Comparison of ENCODE assay signal across 16 cellular contexts in genomic region chr9:97840521-97840920, GRCh38. TPM values are rescaled to one million over a fixed set of nuclear protein-coding genes. Genes with fewer than 3 reads are reported as not detected.
DNase-seq lines count a peak whose midpoint lies in the region; ATAC-seq and TF ChIP-seq lines count a peak whose summit lies in the region.
"Had no signal": no experiment of that assay in that cellular context is flagged by ENCODE, and none has a peak within 500 bp of the region (broad histone marks: within the 10 kb centered on the region; RNA-seq: fewer than 3 reads in every experiment).

No MANE protein-coding gene starts in this region.

- no peak overlapping the region for H3K4me3 Mint-ChIP-seq in CD8-positive, alpha-beta memory T cell
- H3K4me3 Mint-ChIP-seq: CD4-positive, alpha-beta memory T cell; T-helper 1 cell treated with Interleukin-12 subunit alpha and Interleukin-12 subunit beta and Interleukin-4 antibody, amounts not matched to agents 30 μg/mL and 1 μg/mL, for 36 hours had no signal

- in situ Hi-C loops in brain microvascular endothelial cell (cut with HindIII; ENCODE audit: low pct_ligation_motif_present, low sequenced_read_pairs): no loop called here

- DNase-seq in GM04503 (ENCODE audit: low read depth): peak; percentile 7
- DNase-seq in HS-5 (ENCODE audit: low read depth): peak; percentile 63
- DNase-seq in brain microvascular endothelial cell: peak; percentile 17
- DNase-seq in kidney tubule cell (ENCODE audit: low spot score): peak; percentile 27
- DNase-seq in CD8-positive, alpha-beta memory T cell: no peak
- no peak for DNase-seq in DMS 273 treated with DMSO at 0.1 percent for 48 hours (lab: John Stamatoyannopoulos, UW)
- no peak for DNase-seq in DMS114 treated with DMSO at 0.1 percent for 48 hours (lab: John Stamatoyannopoulos, UW; ENCODE audit: unreplicated experiment)
- DNase-seq: CD4-positive, alpha-beta memory T cell; H7; NCI-H1417; NCI-H187 treated with DMSO at 0.1 percent for 48 hours; NCI-H69; Right ventricle myocardium superior had no signal

- no peak overlapping the region for H3K4me3 ChIP-seq in brain microvascular endothelial cell (ENCODE audit: low read depth, low read length)
- no peak overlapping the region for H3K4me3 ChIP-seq in CD8-positive, alpha-beta memory T cell (ENCODE audit: low read length)

- no peak for TF ChIP-seq CTCF in brain microvascular endothelial cell (IDR thresholded peaks at IDR 0.05; ENCODE audit: low read depth, low read length, missing control alignments)

- POLR2A ChIA-PET in CD8-positive, alpha-beta memory T cell (lab: Charles Lee): no interaction called here

- H3K27ac Mint-ChIP-seq in CD8-positive, alpha-beta memory T cell: no peak overlapping the region
- H3K27ac Mint-ChIP-seq: CD4-positive, alpha-beta memory T cell; T-helper 1 cell treated with Interleukin-12 subunit alpha and Interleukin-12 subunit beta and Interleukin-4 antibody, amounts not matched to agents 30 μg/mL and 1 μg/mL, for 36 hours had no signal

- H3K27ac ChIP-seq in brain microvascular endothelial cell: no peak overlapping the region
- H3K27ac ChIP-seq in CD8-positive, alpha-beta memory T cell (ENCODE audit: low read depth, low read length): no peak overlapping the region

- ATAC-seq in GM21447 (IDR thresholded peaks at IDR 0.05; ENCODE audit: unreplicated experiment): no peak

- CTCF ChIA-PET in CD8-positive, alpha-beta memory T cell (lab: Charles Lee): no interaction called here

- H3K36me3 ChIP-seq in brain microvascular endothelial cell (replicated peaks): no peaks in the 10 kb centered on the region
- no peaks in the 10 kb centered on the region for H3K36me3 ChIP-seq in CD8-positive, alpha-beta memory T cell (ENCODE audit: insufficient read depth, low read length)

- H3K36me3 Mint-ChIP-seq in CD8-positive, alpha-beta memory T cell: peaks cover 0 to 15% (median 0%) of the 10 kb centered on the region in 3 donors
- H3K36me3 Mint-ChIP-seq: CD4-positive, alpha-beta memory T cell had no signal

- no peaks in the 10 kb centered on the region for H3K4me1 Mint-ChIP-seq in CD8-positive, alpha-beta memory T cell
- H3K4me1 Mint-ChIP-seq: CD4-positive, alpha-beta memory T cell had no signal

- peaks cover 0 to 3% (median 3%) of the 10 kb centered on the region in 5 donors for H3K9me3 Mint-ChIP-seq in CD8-positive, alpha-beta memory T cell
- H3K9me3 Mint-ChIP-seq: T-helper 1 cell treated with Interleukin-12 subunit alpha and Interleukin-12 subunit beta and Interleukin-4 antibody, amounts not matched to agents 30 μg/mL and 1 μg/mL, for 36 hours had no signal

- H3K9me3 ChIP-seq in CD8-positive, alpha-beta memory T cell (ENCODE audit: low read length): no peaks in the 10 kb centered on the region

- peaks cover 56 to 83% of the 10 kb centered on the region in 2 donors for H3K27me3 Mint-ChIP-seq in CD8-positive, alpha-beta memory T cell

- H3K27me3 ChIP-seq in brain microvascular endothelial cell (replicated peaks): no peaks in the 10 kb centered on the region
- H3K27me3 ChIP-seq in CD8-positive, alpha-beta memory T cell (ENCODE audit: insufficient read depth, low read length, poor library complexity, severe bottlenecking): peaks cover 11% of the 10 kb centered on the region

- H3K4me1 ChIP-seq in CD8-positive, alpha-beta memory T cell (ENCODE audit: insufficient read depth, low read length): no peaks in the 10 kb centered on the region

RNA-seq across cellular contexts. Expression of gene FOXE1, which starts 12.5 kb away (rescaled TPM):
- total RNA-seq in CD8-positive, alpha-beta memory T cell: under 1 TPM in 1 of 2 experiments, not detected in 1; 0.07 TPM
- polyA plus RNA-seq in CD8-positive, alpha-beta memory T cell: not detected
- total RNA-seq: CD4-positive, alpha-beta memory T cell; LHCN-M2; Right ventricle myocardium superior had no signal
- polyA plus RNA-seq: CD4-positive, alpha-beta memory T cell had no signal

Comparison
In these comparisons a context has a peak if more than half of its experiments do, and no peak if none do; other contexts are left out.
1. DNase-seq: peak in GM04503 (single experiment), HS-5 (single experiment), brain microvascular endothelial cell (single experiment) and kidney tubule cell (single experiment); none in CD8-positive, alpha-beta memory T cell (0 of 5), DMS 273 treated with DMSO at 0.1 percent for 48 hours (single experiment) and DMS114 treated with DMSO at 0.1 percent for 48 hours (single experiment).